1 cellular context compared by ENCODE assay signal in the genomic region with DNA sequence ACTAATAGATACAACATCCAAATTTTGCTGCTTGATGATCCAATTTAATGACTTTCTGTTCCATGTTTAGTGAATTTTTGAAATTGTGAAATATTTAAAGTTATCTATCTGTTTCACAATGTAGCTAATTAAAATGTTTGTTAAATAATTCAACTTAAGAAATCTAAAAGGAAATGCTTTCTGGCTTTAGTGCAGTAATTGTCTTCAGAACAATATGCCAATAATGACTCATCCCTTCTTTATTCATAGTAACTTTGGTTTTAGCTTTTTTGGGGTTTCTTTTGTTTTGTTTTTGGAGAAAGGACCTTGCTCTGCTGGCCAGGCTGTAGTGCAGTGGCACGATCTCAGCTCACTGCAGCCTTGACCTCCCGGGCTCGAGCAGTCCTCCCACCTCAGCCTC.
TF ChIP-seq lines count a peak whose summit lies in the region.

No MANE protein-coding gene starts in this region.

TF ChIP-seq in endothelial cell of umbilical vein, 7 proteins besides CTCF, POLR2A, EP300 and RAD21:
- no peak for TF ChIP-seq MYC (IDR thresholded peaks at IDR 0.05; ENCODE audit: low read depth, low read length)
- TF ChIP-seq FOS (IDR thresholded peaks at IDR 0.05; ENCODE audit: borderline replicate concordance, insufficient read depth, low read length), result peak; percentile 52
